Comparison of ENCODE assay signal across 7 cellular contexts in genomic region chr12:817456-817855, GRCh38.
DNase-seq lines count a peak whose midpoint lies in the region; ATAC-seq and TF ChIP-seq lines count a peak whose summit lies in the region.
"Not testable (repeated sequence)": the region's sequence is repeated elsewhere in the genome, so short reads cannot be mapped to it uniquely, and the experiment has no call there.

No MANE protein-coding gene starts in this region.

- peaks cover 29% of the 10 kb centered on the region for H3K4me1 ChIP-seq in RWPE2 (ENCODE audit: insufficient read depth, poor library complexity, severe bottlenecking)
- H3K4me1 ChIP-seq in esophagus squamous epithelium: peaks cover 3 to 79% (median 26%) of the 10 kb centered on the region in 3 donors

- H3K4me3 ChIP-seq in RWPE2 (ENCODE audit: severe bottlenecking); coronary artery; esophagus squamous epithelium: not testable (repeated sequence)

- H3K27ac Mint-ChIP-seq in activated T-helper 17 cell treated with anti-CD3 and anti-CD28 coated beads, Interleukin-2, amount 50 U/mL, for 72 hours: peak overlapping the region; percentile 67
- peak overlapping the region; percentile 3 to 61 for H3K27ac Mint-ChIP-seq in natural killer cell treated with Interleukin-12 subunit alpha and Interleukin-12 subunit beta and Interleukin-15 and Interleukin-18, amount 100 ng/mL, for 72 hours

- TF ChIP-seq RAD21 in Ishikawa (IDR thresholded peaks at IDR 0.05; ENCODE audit: low read depth): not testable (repeated sequence)

- not testable (repeated sequence) for H3K4me3 Mint-ChIP-seq in activated T-helper 17 cell treated with anti-CD3 and anti-CD28 coated beads, Interleukin-2, amount 50 U/mL, for 72 hours; natural killer cell treated with Interleukin-12 subunit alpha and Interleukin-12 subunit beta and Interleukin-15 and Interleukin-18, amount 100 ng/mL, for 72 hours

- peak; percentile 69 for ATAC-seq in RWPE2 (ENCODE audit: low read depth)
- not testable (repeated sequence) for ATAC-seq in activated T-helper 17 cell treated with anti-CD3 and anti-CD28 coated beads, Interleukin-2, amount 50 U/mL, for 72 hours (replicated peaks); natural killer cell treated with Interleukin-12 subunit alpha and Interleukin-12 subunit beta and Interleukin-15 and Interleukin-18, amount 100 ng/mL, for 72 hours

- not testable (repeated sequence) for H3K9me3 Mint-ChIP-seq in activated T-helper 17 cell treated with anti-CD3 and anti-CD28 coated beads, Interleukin-2, amount 50 U/mL, for 72 hours; natural killer cell treated with Interleukin-12 subunit alpha and Interleukin-12 subunit beta and Interleukin-15 and Interleukin-18, amount 100 ng/mL, for 72 hours

- TF ChIP-seq CTCF in RWPE2 (IDR thresholded peaks at IDR 0.05; ENCODE audit: poor library complexity, severe bottlenecking); coronary artery (IDR thresholded peaks at IDR 0.05); esophagus squamous epithelium (IDR thresholded peaks at IDR 0.05): not testable (repeated sequence)

- peaks cover 28% of the 10 kb centered on the region for H3K4me1 Mint-ChIP-seq in activated T-helper 17 cell treated with anti-CD3 and anti-CD28 coated beads, Interleukin-2, amount 50 U/mL, for 72 hours
- H3K4me1 Mint-ChIP-seq in natural killer cell treated with Interleukin-12 subunit alpha and Interleukin-12 subunit beta and Interleukin-15 and Interleukin-18, amount 100 ng/mL, for 72 hours (ENCODE audit: low read depth in 2 of 2): peaks cover 17 to 33% of the 10 kb centered on the region in 2 donors

- H3K27me3 ChIP-seq in RWPE2 (ENCODE audit: insufficient read depth, poor library complexity, severe bottlenecking); esophagus squamous epithelium: not testable (repeated sequence)

- H3K27me3 Mint-ChIP-seq in activated T-helper 17 cell treated with anti-CD3 and anti-CD28 coated beads, Interleukin-2, amount 50 U/mL, for 72 hours; natural killer cell treated with Interleukin-12 subunit alpha and Interleukin-12 subunit beta and Interleukin-15 and Interleukin-18, amount 100 ng/mL, for 72 hours: not testable (repeated sequence)

- not testable (repeated sequence) for TF ChIP-seq POLR2A in esophagus squamous epithelium (IDR thresholded peaks at IDR 0.05)

- 66 to 74% methylated on average over 9 of the region's 9 CpGs for WGBS in esophagus squamous epithelium, 2 donors

- H3K36me3 ChIP-seq in RWPE2 (ENCODE audit: low read depth) (peaks cover 48% of the 10 kb centered on the region), esophagus squamous epithelium (peaks cover 0 to 25% (median 0%) of the 10 kb centered on the region in 3 donors)

- peak; percentile 70 for DNase-seq in DMS53 (lab: John Stamatoyannopoulos, UW)
- DNase-seq in RWPE2 (ENCODE audit: low spot score); coronary artery (ENCODE audit: low spot score); esophagus squamous epithelium (lab: John Stamatoyannopoulos, UW); natural killer cell treated with Interleukin-12 subunit alpha and Interleukin-12 subunit beta and Interleukin-15 and Interleukin-18, amount 100 ng/mL, for 72 hours (ENCODE audit: low spot score): not testable (repeated sequence)

- TF ChIP-seq EP300 in Ishikawa (IDR thresholded peaks at IDR 0.05; ENCODE audit: borderline replicate concordance): not testable (repeated sequence)

- peak overlapping the region; percentile 35 for H3K27ac ChIP-seq in RWPE2 (ENCODE audit: poor library complexity, severe bottlenecking)
- H3K27ac ChIP-seq in coronary artery: peak overlapping the region; percentile 24 to 55
- H3K27ac ChIP-seq in esophagus squamous epithelium: peak overlapping the region; percentile 20 to 70 (median 54)

- intact Hi-C loops in esophagus squamous epithelium (cut with DNase I): loop anchor here (5.0 to 10.0 kb wide), 2 partner anchors 63 to 250 kb away; partner anchors contain the start of gene WNK1

- H3K9me3 ChIP-seq in RWPE2 (ENCODE audit: severe bottlenecking); esophagus squamous epithelium: not testable (repeated sequence)

- H3K36me3 Mint-ChIP-seq in activated T-helper 17 cell treated with anti-CD3 and anti-CD28 coated beads, Interleukin-2, amount 50 U/mL, for 72 hours (ENCODE audit: low read depth): peaks cover 75% of the 10 kb centered on the region
- H3K36me3 Mint-ChIP-seq in natural killer cell treated with Interleukin-12 subunit alpha and Interleukin-12 subunit beta and Interleukin-15 and Interleukin-18, amount 100 ng/mL, for 72 hours: not testable (repeated sequence)

TF ChIP-seq in Ishikawa, 13 proteins besides CTCF, POLR2A, EP300 and RAD21:
- peak; percentile 70 for TF ChIP-seq NFIC (IDR thresholded peaks at IDR 0.05)
